ENCODE assay signal across 22 cellular contexts in the genomic region with DNA sequence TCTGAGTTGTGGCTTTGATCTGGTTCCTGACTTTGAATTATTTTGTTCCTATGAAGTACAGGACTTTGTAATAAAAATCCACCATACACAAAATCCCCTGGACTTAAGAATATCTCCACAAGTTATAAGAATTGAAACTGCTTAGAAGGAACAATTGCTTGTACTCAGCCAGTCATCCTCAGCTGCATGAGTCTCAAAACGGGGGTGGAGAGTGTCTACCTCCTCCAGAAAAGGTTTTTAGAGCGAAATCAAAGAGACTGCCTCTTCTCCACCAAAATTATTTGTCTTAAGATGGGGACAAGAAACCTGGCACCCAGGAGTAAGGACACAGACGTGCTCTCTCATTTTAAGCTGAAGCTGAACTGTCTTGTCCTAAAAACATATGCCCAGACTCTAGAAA.
"Had no signal": no experiment of that assay in that cellular context is flagged by ENCODE, and none has a peak within 500 bp of the region (broad histone marks: within the 10 kb centered on the region; RNA-seq: fewer than 3 reads in every experiment).

No MANE protein-coding gene starts in this region.

- H3K4me1 Mint-ChIP-seq: naive thymus-derived CD4-positive, alpha-beta T cell; neural crest cell; stimulated activated memory B cell treated with anti-CD40 and anti-IgM and Interleukin-4, amounts not matched to agents 10 μg/mL and 1 μg/mL and 100 μg/mL, for 72 hours; stimulated activated naive CD8-positive, alpha-beta T cell treated with anti-CD3 and anti-CD28 coated beads, Interleukin-15, amount 100 ng/mL, for 72 hours had no signal

- H3K36me3 Mint-ChIP-seq: naive thymus-derived CD4-positive, alpha-beta T cell; natural killer cell; stimulated activated memory B cell treated with anti-CD40 and anti-IgM and Interleukin-4, amounts not matched to agents 10 μg/mL and 1 μg/mL and 100 μg/mL, for 72 hours had no signal

- DNase-seq: naive thymus-derived CD4-positive, alpha-beta T cell; natural killer cell; pancreas; right cardiac atrium; right lobe of liver; sigmoid colon; small intestine; stimulated activated CD4-positive, alpha-beta T cell treated with anti-CD3 and anti-CD28 coated beads, Interleukin-15, amount 100 ng/mL, for 24 hours; stimulated activated CD4-positive, alpha-beta T cell treated with anti-CD3 and anti-CD28 coated beads, Interleukin-4, amount 100 ng/mL, for 1 hour; stimulated activated CD4-positive, alpha-beta T cell treated with anti-CD3 and anti-CD28 coated beads, Interleukin-4, amount 100 ng/mL, for 4 hours; stimulated activated CD8-positive, alpha-beta memory T cell treated with anti-CD3 and anti-CD28 coated beads, Interleukin-4, amount 100 ng/mL, for 48 hours; stimulated activated naive CD4-positive, alpha-beta T cell; stimulated activated naive CD8-positive, alpha-beta T cell treated with anti-CD3 and anti-CD28 coated beads, Interleukin-15, amount 100 ng/mL, for 72 hours; stimulated activated naive CD8-positive, alpha-beta T cell treated with anti-CD3 and anti-CD28 coated beads, Interleukin-15, Interleukin-2, amounts not matched to agents 100 U/mL and 50 U/mL, for 24 hours; substantia nigra; testis; tibial artery; transverse colon; upper lobe of left lung had no signal

- H3K27ac Mint-ChIP-seq: naive thymus-derived CD4-positive, alpha-beta T cell; natural killer cell; stimulated activated memory B cell treated with anti-CD40 and anti-IgM and Interleukin-4, amounts not matched to agents 10 μg/mL and 1 μg/mL and 100 μg/mL, for 72 hours; stimulated activated naive CD8-positive, alpha-beta T cell treated with anti-CD3 and anti-CD28 coated beads, Interleukin-15, amount 100 ng/mL, for 72 hours had no signal

- H3K9me3 Mint-ChIP-seq: naive thymus-derived CD4-positive, alpha-beta T cell; natural killer cell; nephron; neural crest cell; stimulated activated memory B cell treated with anti-CD40 and anti-IgM and Interleukin-4, amounts not matched to agents 10 μg/mL and 1 μg/mL and 100 μg/mL, for 72 hours; stimulated activated naive CD8-positive, alpha-beta T cell treated with anti-CD3 and anti-CD28 coated beads, Interleukin-15, amount 100 ng/mL, for 72 hours had no signal

- H3K4me3 Mint-ChIP-seq: naive thymus-derived CD4-positive, alpha-beta T cell; natural killer cell; nephron; neural crest cell; stimulated activated memory B cell treated with anti-CD40 and anti-IgM and Interleukin-4, amounts not matched to agents 10 μg/mL and 1 μg/mL and 100 μg/mL, for 72 hours; stimulated activated naive CD8-positive, alpha-beta T cell treated with anti-CD3 and anti-CD28 coated beads, Interleukin-15, amount 100 ng/mL, for 72 hours had no signal
